1 cellular context compared by ENCODE assay signal in the genomic region with DNA sequence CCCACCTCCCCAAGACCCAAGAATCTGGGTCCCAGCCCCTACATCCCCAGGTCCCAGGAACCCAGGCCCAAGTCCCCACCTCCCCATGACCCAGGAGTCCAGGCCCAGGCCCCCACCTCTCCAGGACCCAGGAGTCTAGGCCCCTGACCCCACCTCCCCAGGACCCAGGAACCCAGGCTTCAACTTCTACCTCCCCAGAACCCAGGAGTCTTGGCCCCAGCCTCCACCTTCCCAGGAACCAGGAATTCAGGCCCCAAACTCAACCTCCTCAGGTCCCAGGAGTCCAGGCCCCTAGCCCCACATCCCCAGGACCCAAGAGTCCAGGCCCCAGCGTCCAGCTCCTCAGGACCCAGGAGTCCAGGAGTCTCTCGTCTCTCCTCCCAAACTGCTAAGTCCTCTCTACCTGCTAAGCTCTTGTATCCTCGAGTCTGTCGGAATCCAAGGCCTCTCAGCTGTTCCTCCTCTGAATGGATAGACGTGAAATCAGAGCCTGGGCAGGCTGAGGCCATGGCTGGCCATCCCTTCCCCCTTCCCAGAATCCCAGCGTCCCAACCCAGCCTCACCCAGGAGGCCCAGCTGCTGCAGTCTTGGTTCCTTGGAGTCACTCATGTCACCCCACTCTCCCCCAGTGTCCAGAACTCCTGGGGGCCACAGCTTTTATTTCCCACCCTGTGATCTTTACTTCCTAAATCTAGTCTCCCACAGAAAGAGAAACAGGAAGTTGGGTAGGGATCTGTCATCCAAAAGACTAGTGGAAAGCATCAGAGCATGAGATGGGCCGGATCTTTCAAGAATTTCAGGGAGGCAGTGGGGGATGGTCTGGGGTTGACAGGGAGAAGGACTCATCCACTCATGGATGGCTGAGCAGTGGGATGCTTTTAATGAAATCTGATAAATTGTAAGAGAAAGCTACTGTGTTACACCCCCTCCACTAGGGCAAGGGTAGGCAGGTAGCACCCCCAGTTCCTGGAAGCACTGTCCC.
TF ChIP-seq lines count a peak whose summit lies in the region.

A gene with protein sequence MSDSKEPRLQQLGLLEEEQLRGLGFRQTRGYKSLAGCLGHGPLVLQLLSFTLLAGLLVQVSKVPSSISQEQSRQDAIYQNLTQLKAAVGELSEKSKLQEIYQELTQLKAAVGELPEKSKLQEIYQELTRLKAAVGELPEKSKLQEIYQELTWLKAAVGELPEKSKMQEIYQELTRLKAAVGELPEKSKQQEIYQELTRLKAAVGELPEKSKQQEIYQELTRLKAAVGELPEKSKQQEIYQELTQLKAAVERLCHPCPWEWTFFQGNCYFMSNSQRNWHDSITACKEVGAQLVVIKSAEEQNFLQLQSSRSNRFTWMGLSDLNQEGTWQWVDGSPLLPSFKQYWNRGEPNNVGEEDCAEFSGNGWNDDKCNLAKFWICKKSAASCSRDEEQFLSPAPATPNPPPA (minus strand): TSS at position 632 of the 982 bp plus-strand sequence. CDS start 23 bp downstream, at position 609.

TF ChIP-seq in H1, 55 proteins besides CTCF, POLR2A, EP300 and RAD21:
- TF ChIP-seq HDAC6 (IDR thresholded peaks at IDR 0.05; ENCODE audit: low read depth, low read length) (no peak), SIRT6 (IDR thresholded peaks at IDR 0.05; ENCODE audit: low read length) (no peak), KDM4A (IDR thresholded peaks at IDR 0.05; ENCODE audit: low read depth, low read length, severe bottlenecking) (no peak), TAF1 (IDR thresholded peaks at IDR 0.05; ENCODE audit: low read depth, low read length) (no peak), POLR2AphosphoS5 (IDR thresholded peaks at IDR 0.05; ENCODE audit: low read depth, low read length) (no peak), HDAC2 (IDR thresholded peaks at IDR 0.05; ENCODE audit: borderline replicate concordance in 1 of 2, low read depth in 2 of 2, low read length in 2 of 2) (no peak), SIX5 (IDR thresholded peaks at IDR 0.05; ENCODE audit: low read depth, low read length) (no peak), TEAD4 (IDR thresholded peaks at IDR 0.05; ENCODE audit: low read depth, low read length) (no peak), JUN (IDR thresholded peaks at IDR 0.05; ENCODE audit: low read depth, low read length) (no peak), TBP (IDR thresholded peaks at IDR 0.05; ENCODE audit: low read depth, low read length) (no peak), YY1 (IDR thresholded peaks at IDR 0.05; ENCODE audit: low read depth, low read length) (no peak), MAX (IDR thresholded peaks at IDR 0.05) (no peak), RFX5 (IDR thresholded peaks at IDR 0.05; ENCODE audit: borderline replicate concordance, low read depth, low read length) (no peak), PHF8 (conservative IDR thresholded peaks at IDR 0.05; ENCODE audit: low read depth, low read length) (no peak), CHD7 (IDR thresholded peaks at IDR 0.05; ENCODE audit: insufficient replicate concordance, low read length) (no peak), EZH2 (IDR thresholded peaks at IDR 0.05; ENCODE audit: low read depth, low read length, severe bottlenecking) (no peak), CTBP2 (IDR thresholded peaks at IDR 0.05; ENCODE audit: borderline replicate concordance, insufficient read depth, insufficient read length, low read length) (no peak)
